1 cellular context compared by ENCODE assay signal in genomic region chr1:15023976-15024375, GRCh38.
A peak's percentile ranks its signal among the peaks of the same experiment; 100 is the strongest.
TF ChIP-seq lines count a peak whose summit lies in the region.

No MANE protein-coding gene starts in this region.

TF ChIP-seq in HepG2, 621 proteins besides CTCF, POLR2A, EP300 and RAD21:
- peak; percentile 69 for TF ChIP-seq HNF4G (IDR thresholded peaks at IDR 0.05; ENCODE audit: borderline replicate concordance, low read depth, low read length)
- TF ChIP-seq HNF4G (CRISPR knock-in tag; IDR thresholded peaks at IDR 0.05; ENCODE audit: borderline replicate concordance, low read depth): no peak
- TF ChIP-seq RXRB (CRISPR knock-in tag; IDR thresholded peaks at IDR 0.05; ENCODE audit: borderline replicate concordance): 0 out of 2 replicates have a peak, but pooled peaks have one; percentile 17
- peak; percentile 77 for TF ChIP-seq HNF4A (CRISPR knock-in tag; IDR thresholded peaks at IDR 0.05)
- TF ChIP-seq ZNF687 (CRISPR knock-in tag; IDR thresholded peaks at IDR 0.05): peak; percentile 45; the same call in 1 of the 2 replicates
- no peak for TF ChIP-seq ZFX (CRISPR knock-in tag; IDR thresholded peaks at IDR 0.05; ENCODE audit: low read depth)
- no peak for TF ChIP-seq ZNF543 (CRISPR knock-in tag; IDR thresholded peaks at IDR 0.05)
- no peak for TF ChIP-seq ZNF777 (CRISPR knock-in tag; IDR thresholded peaks at IDR 0.05)
- TF ChIP-seq ZNF331 (CRISPR knock-in tag; IDR thresholded peaks at IDR 0.05): 0 out of 2 replicates have a peak, but pooled peaks have one; percentile 24
- no peak for TF ChIP-seq MLLT10 (CRISPR knock-in tag; IDR thresholded peaks at IDR 0.05)
- 0 out of 2 replicates have a peak, but pooled peaks have one; percentile 18 for TF ChIP-seq SAP130 (CRISPR knock-in tag; IDR thresholded peaks at IDR 0.05; ENCODE audit: low read depth)
- TF ChIP-seq NR2F6 (IDR thresholded peaks at IDR 0.05): peak; percentile 36; the same call in 1 of the 2 replicates
- peak; percentile 69 for TF ChIP-seq NR2F6 (CRISPR knock-in tag; IDR thresholded peaks at IDR 0.05)
- TF ChIP-seq RARA (CRISPR knock-in tag; IDR thresholded peaks at IDR 0.05): peak; percentile 61; the same call in 1 of the 2 replicates
- TF ChIP-seq ZBTB38 (CRISPR knock-in tag; IDR thresholded peaks at IDR 0.05): peak; percentile 17; the same call in 1 of the 2 replicates
